In the genomic region with DNA sequence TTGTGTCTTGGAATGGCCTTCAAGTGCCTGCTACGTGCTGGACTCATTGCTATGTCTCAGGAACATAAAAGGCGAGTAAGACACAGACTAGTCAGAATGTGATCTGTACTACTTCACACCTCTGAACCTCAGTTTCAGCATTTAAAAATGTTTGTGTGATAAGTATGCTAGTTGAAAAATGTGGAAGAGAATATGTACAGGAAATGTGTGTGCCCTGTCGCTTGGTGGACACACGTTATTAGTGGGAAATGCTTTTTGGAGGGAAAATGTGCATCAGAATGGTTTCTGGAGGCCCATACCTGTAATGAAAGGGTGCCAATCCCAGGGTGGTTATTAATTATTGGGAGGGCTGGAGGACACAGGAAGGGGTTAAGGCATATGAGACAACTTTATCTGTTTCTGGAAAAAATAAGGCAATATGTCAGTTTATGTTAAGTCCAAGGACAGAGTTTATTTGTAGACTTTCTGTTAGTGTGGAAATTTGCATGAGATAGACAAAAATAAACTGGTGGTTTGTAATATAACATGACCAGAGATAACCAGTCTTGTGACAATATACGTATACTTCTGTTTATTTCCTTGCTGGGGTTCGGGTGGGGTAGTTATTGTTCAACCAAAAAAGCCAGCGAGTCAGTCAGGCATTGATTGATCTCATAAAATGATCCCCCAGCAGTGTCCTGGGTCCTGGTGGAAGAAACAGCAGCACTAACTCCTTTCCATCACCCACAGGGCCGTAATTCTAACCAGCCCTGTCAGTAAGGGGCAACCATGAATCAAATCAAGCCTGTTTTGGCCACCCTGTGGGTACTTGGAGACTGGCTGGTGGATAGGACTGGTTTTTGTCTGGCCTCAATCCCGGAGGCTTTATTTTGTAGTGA, we compare ENCODE assay signal across 9 cellular contexts.
DNase-seq lines count a peak whose midpoint lies in the region; ATAC-seq and TF ChIP-seq lines count a peak whose summit lies in the region.
"Had no signal": no experiment of that assay in that cellular context is flagged by ENCODE, and none has a peak within 500 bp of the region (broad histone marks: within the 10 kb centered on the region; RNA-seq: fewer than 3 reads in every experiment).

No MANE protein-coding gene starts in this region.

- no peak overlapping the region for H3K27ac Mint-ChIP-seq in activated T-cell treated with anti-CD3 and anti-CD28 coated beads, Interleukin-2, amount 50 U/mL, for 72 hours
- no peak overlapping the region for H3K27ac Mint-ChIP-seq in stimulated activated naive B cell treated with anti-CD40 and anti-IgM and Interleukin-4, amounts not matched to agents 10 μg/mL and 1 μg/mL and 100 μg/mL, for 72 hours
- H3K27ac Mint-ChIP-seq in CD4-positive, alpha-beta memory T cell, result peak overlapping the region in 3 of 7 donors; percentile 13 to 53 (median 19)

- H3K9me3 Mint-ChIP-seq in activated T-cell treated with anti-CD3 and anti-CD28 coated beads, Interleukin-2, amount 50 U/mL, for 72 hours, result no peaks in the 10 kb centered on the region
- H3K9me3 Mint-ChIP-seq in stimulated activated naive B cell treated with anti-CD40 and anti-IgM and Interleukin-4, amounts not matched to agents 10 μg/mL and 1 μg/mL and 100 μg/mL, for 72 hours, result no peaks in the 10 kb centered on the region
- no peaks in the 10 kb centered on the region for H3K9me3 Mint-ChIP-seq in CD4-positive, alpha-beta memory T cell

- intact Hi-C loops in CD4-positive, alpha-beta memory T cell (cut with micrococcal nuclease), result no loop called here

- ATAC-seq in activated T-cell treated with anti-CD3 and anti-CD28 coated beads, Interleukin-2, amount 50 U/mL, for 72 hours (replicated peaks in 1 of 2), result peak; percentile 84 to 89
- ATAC-seq in HG02885 (IDR thresholded peaks at IDR 0.05; ENCODE audit: poor library complexity, unreplicated experiment), result peak; percentile 52
- ATAC-seq in stimulated activated naive B cell treated with anti-CD40 and anti-IgM and Interleukin-4, amounts not matched to agents 10 μg/mL and 1 μg/mL and 100 μg/mL, for 72 hours (replicated peaks), result peak; percentile 40 to 48
- ATAC-seq: HCT116 had no signal

- DNase-seq in activated T-cell treated with anti-CD3 and anti-CD28 coated beads, Interleukin-2, amount 50 U/mL, for 72 hours, result no peak
- DNase-seq in activated T-cell treated with anti-CD3 and anti-CD28 coated beads, Interleukin-2, amount 50 U/mL, for 48 hours, result no peak
- DNase-seq in astrocyte of the hippocampus (ENCODE audit: low read depth, low spot score) (peak; percentile 10), GM10266 (ENCODE audit: extremely low spot score) (no peak), islet precursor cell (no peak)
- DNase-seq in stimulated activated naive B cell treated with anti-CD40 and anti-IgM and Interleukin-4, amounts not matched to agents 10 μg/mL and 1 μg/mL and 100 μg/mL, for 72 hours, result no peak
- no peak for DNase-seq in CD4-positive, alpha-beta memory T cell

- H3K4me3 Mint-ChIP-seq in activated T-cell treated with anti-CD3 and anti-CD28 coated beads, Interleukin-2, amount 50 U/mL, for 72 hours, result no peak overlapping the region
- peak overlapping the region in 1 of 2 donors; percentile 47 for H3K4me3 Mint-ChIP-seq in stimulated activated naive B cell treated with anti-CD40 and anti-IgM and Interleukin-4, amounts not matched to agents 10 μg/mL and 1 μg/mL and 100 μg/mL, for 72 hours
- no peak overlapping the region for H3K4me3 Mint-ChIP-seq in CD4-positive, alpha-beta memory T cell

- POLR2A ChIA-PET in CD4-positive, alpha-beta memory T cell (lab: Charles Lee; ENCODE audit: partially characterized antibody), result no interaction called here

- H3K36me3 Mint-ChIP-seq in activated T-cell treated with anti-CD3 and anti-CD28 coated beads, Interleukin-2, amount 50 U/mL, for 72 hours (ENCODE audit: insufficient read depth in 2 of 2), result peaks cover 0 to 14% of the 10 kb centered on the region in 2 donors
- peaks cover 4 to 13% of the 10 kb centered on the region in 2 donors for H3K36me3 Mint-ChIP-seq in stimulated activated naive B cell treated with anti-CD40 and anti-IgM and Interleukin-4, amounts not matched to agents 10 μg/mL and 1 μg/mL and 100 μg/mL, for 72 hours
- no peaks in the 10 kb centered on the region for H3K36me3 Mint-ChIP-seq in CD4-positive, alpha-beta memory T cell

- CTCF ChIA-PET in CD4-positive, alpha-beta memory T cell (lab: Charles Lee; ENCODE audit: partially characterized antibody), result no interaction called here

- H3K4me3 ChIP-seq in CD4-positive, alpha-beta memory T cell (ENCODE audit: low read length in 2 of 2), result no peak overlapping the region

- no peaks in the 10 kb centered on the region for H3K27me3 Mint-ChIP-seq in activated T-cell treated with anti-CD3 and anti-CD28 coated beads, Interleukin-2, amount 50 U/mL, for 72 hours (ENCODE audit: low read depth)
- H3K27me3 Mint-ChIP-seq in stimulated activated naive B cell treated with anti-CD40 and anti-IgM and Interleukin-4, amounts not matched to agents 10 μg/mL and 1 μg/mL and 100 μg/mL, for 72 hours, result no peaks in the 10 kb centered on the region
- no peaks in the 10 kb centered on the region for H3K27me3 Mint-ChIP-seq in CD4-positive, alpha-beta memory T cell

- H3K4me1 Mint-ChIP-seq in activated T-cell treated with anti-CD3 and anti-CD28 coated beads, Interleukin-2, amount 50 U/mL, for 72 hours (ENCODE audit: low read depth), result peaks cover 11% of the 10 kb centered on the region
- peaks cover 40 to 46% of the 10 kb centered on the region in 2 donors for H3K4me1 Mint-ChIP-seq in stimulated activated naive B cell treated with anti-CD40 and anti-IgM and Interleukin-4, amounts not matched to agents 10 μg/mL and 1 μg/mL and 100 μg/mL, for 72 hours
- peaks cover 26 to 48% (median 36%) of the 10 kb centered on the region in 4 donors for H3K4me1 Mint-ChIP-seq in CD4-positive, alpha-beta memory T cell

- H3K27me3 ChIP-seq in CD4-positive, alpha-beta memory T cell (ENCODE audit: insufficient read depth, low read length), result no peaks in the 10 kb centered on the region

- no peak for TF ChIP-seq CTCF in GM10266 (IDR thresholded peaks at IDR 0.05; ENCODE audit: control insufficient read depth, insufficient read depth, low read depth, missing control alignments)

- H3K4me1 ChIP-seq in CD4-positive, alpha-beta memory T cell (ENCODE audit: insufficient read depth, low read length), result peaks cover 59% of the 10 kb centered on the region

- H3K9me3 ChIP-seq in CD4-positive, alpha-beta memory T cell (ENCODE audit: control insufficient read depth in 1 of 2, low read length in 2 of 2), result no peaks in the 10 kb centered on the region

- no peaks in the 10 kb centered on the region for H3K36me3 ChIP-seq in CD4-positive, alpha-beta memory T cell (ENCODE audit: insufficient read depth, low read length)

- H3K27ac ChIP-seq in CD4-positive, alpha-beta memory T cell (ENCODE audit: low read depth, low read length), result no peak overlapping the region
